Comparison of ENCODE assay signal across 1 cellular context in the genomic region with DNA sequence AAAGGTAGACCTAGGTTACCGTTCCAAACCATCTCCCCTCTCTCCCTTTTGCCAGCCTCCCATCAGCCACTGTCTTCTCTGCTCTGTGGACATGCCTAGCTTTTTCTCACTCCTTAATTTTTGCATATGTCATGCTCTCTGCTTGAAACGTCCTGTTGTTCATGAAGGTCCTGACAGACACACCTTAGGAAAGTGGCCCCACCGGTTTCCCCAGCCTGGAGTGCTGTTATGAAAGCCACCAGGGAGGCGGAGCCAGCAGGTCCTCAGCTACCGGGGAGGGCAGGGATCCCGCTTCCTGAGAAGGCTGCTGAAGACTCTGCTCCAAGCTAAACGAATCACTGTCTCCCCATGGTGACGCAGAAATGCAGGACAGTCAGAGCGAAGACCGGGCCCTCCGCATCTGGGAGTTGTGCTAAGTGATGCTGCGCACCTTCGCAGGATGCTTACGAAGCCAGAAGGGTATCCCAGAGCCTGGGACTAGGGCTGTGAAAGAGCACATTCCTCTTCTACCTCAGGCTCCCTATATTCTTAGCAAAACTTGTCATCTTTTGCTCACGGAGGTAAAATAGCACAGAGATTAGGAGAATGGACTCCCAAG.
TF ChIP-seq lines count a peak whose summit lies in the region.

No MANE protein-coding gene starts in this region.

TF ChIP-seq in GM23338, 12 proteins besides CTCF, POLR2A, EP300 and RAD21 (continued from another document):
- TF ChIP-seq, protein P1, sequence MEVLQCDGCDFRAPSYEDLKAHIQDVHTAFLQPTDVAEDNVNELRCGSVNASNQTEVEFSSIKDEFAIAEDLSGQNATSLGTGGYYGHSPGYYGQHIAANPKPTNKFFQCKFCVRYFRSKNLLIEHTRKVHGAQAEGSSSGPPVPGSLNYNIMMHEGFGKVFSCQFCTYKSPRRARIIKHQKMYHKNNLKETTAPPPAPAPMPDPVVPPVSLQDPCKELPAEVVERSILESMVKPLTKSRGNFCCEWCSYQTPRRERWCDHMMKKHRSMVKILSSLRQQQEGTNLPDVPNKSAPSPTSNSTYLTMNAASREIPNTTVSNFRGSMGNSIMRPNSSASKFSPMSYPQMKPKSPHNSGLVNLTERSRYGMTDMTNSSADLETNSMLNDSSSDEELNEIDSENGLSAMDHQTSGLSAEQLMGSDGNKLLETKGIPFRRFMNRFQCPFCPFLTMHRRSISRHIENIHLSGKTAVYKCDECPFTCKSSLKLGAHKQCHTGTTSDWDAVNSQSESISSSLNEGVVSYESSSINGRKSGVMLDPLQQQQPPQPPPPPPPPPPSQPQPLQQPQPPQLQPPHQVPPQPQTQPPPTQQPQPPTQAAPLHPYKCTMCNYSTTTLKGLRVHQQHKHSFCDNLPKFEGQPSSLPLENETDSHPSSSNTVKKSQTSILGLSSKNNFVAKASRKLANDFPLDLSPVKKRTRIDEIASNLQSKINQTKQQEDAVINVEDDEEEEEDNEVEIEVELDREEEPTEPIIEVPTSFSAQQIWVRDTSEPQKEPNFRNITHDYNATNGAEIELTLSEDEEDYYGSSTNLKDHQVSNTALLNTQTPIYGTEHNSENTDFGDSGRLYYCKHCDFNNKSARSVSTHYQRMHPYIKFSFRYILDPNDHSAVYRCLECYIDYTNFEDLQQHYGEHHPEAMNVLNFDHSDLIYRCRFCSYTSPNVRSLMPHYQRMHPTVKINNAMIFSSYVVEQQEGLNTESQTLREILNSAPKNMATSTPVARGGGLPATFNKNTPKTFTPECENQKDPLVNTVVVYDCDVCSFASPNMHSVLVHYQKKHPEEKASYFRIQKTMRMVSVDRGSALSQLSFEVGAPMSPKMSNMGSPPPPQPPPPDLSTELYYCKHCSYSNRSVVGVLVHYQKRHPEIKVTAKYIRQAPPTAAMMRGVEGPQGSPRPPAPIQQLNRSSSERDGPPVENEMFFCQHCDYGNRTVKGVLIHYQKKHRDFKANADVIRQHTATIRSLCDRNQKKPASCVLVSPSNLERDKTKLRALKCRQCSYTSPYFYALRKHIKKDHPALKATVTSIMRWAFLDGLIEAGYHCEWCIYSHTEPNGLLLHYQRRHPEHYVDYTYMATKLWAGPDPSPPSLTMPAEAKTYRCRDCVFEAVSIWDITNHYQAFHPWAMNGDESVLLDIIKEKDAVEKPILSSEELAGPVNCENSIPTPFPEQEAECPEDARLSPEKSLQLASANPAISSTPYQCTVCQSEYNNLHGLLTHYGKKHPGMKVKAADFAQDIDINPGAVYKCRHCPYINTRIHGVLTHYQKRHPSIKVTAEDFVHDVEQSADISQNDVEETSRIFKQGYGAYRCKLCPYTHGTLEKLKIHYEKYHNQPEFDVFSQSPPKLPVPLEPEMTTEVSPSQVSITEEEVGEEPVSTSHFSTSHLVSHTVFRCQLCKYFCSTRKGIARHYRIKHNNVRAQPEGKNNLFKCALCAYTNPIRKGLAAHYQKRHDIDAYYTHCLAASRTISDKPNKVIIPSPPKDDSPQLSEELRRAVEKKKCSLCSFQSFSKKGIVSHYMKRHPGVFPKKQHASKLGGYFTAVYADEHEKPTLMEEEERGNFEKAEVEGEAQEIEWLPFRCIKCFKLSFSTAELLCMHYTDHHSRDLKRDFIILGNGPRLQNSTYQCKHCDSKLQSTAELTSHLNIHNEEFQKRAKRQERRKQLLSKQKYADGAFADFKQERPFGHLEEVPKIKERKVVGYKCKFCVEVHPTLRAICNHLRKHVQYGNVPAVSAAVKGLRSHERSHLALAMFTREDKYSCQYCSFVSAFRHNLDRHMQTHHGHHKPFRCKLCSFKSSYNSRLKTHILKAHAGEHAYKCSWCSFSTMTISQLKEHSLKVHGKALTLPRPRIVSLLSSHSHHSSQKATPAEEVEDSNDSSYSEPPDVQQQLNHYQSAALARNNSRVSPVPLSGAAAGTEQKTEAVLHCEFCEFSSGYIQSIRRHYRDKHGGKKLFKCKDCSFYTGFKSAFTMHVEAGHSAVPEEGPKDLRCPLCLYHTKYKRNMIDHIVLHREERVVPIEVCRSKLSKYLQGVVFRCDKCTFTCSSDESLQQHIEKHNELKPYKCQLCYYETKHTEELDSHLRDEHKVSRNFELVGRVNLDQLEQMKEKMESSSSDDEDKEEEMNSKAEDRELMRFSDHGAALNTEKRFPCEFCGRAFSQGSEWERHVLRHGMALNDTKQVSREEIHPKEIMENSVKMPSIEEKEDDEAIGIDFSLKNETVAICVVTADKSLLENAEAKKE (CRISPR knock-in tag; IDR thresholded peaks at IDR 0.05) = no peak
